Comparison of ENCODE assay signal across 1 cellular context in the genomic region with DNA sequence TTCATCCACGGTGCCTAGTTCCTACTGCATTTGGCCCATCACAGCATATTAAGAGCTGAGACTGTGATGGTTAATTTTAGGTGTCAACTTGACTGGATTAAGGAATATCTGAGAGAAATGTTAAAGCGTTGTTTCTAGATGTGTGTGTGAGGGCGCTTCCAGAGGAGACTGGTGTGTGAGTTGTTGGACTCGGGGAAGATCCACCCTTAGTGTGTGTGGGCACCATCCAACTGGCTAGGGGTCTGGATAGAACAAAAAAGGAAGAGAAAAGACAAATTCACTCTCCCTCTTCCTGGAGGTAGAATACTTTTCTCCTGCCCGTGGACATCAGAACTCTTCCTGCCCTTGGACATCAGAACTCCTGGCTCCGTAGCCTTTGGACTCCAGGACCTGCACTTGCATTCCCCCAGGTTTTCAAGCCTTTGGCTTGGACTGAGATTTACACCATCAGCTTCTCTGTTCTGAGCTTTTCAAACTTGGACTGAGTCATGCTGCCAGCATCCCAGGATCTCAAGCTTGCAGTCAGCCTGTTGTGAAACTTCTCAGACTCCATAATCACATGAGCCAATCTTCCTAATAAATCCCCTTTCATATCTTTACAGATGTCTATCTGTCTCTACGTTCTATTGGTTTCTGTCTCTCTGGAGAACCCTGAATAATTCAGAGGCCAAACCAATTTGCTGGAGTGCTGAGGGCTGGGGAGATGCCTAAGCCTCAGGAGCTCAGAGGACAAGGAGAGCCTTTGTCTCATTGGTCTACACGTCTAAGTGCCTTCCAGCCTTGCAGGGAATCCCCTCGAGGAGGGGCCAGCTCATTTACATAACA.
TF ChIP-seq lines count a peak whose summit lies in the region.

No MANE protein-coding gene starts in this region.

TF ChIP-seq in K562, 482 proteins besides CTCF, POLR2A, EP300 and RAD21 (continued from another document):
- TF ChIP-seq, protein P1, sequence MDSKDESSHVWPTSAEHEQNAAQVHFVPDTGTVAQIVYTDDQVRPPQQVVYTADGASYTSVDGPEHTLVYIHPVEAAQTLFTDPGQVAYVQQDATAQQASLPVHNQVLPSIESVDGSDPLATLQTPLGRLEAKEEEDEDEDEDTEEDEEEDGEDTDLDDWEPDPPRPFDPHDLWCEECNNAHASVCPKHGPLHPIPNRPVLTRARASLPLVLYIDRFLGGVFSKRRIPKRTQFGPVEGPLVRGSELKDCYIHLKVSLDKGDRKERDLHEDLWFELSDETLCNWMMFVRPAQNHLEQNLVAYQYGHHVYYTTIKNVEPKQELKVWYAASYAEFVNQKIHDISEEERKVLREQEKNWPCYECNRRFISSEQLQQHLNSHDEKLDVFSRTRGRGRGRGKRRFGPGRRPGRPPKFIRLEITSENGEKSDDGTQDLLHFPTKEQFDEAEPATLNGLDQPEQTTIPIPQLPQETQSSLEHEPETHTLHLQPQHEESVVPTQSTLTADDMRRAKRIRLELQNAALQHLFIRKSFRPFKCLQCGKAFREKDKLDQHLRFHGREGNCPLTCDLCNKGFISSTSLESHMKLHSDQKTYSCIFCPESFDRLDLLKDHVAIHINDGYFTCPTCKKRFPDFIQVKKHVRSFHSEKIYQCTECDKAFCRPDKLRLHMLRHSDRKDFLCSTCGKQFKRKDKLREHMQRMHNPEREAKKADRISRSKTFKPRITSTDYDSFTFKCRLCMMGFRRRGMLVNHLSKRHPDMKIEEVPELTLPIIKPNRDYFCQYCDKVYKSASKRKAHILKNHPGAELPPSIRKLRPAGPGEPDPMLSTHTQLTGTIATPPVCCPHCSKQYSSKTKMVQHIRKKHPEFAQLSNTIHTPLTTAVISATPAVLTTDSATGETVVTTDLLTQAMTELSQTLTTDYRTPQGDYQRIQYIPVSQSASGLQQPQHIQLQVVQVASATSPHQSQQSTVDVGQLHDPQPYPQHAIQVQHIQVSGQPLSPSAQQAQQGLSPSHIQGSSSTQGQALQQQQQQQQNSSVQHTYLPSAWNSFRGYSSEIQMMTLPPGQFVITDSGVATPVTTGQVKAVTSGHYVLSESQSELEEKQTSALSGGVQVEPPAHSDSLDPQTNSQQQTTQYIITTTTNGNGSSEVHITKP (IDR thresholded peaks at IDR 0.05; ENCODE audit: partially characterized antibody): peak; percentile 48
